Comparison of ENCODE assay signal across 8 cellular contexts in the genomic region with DNA sequence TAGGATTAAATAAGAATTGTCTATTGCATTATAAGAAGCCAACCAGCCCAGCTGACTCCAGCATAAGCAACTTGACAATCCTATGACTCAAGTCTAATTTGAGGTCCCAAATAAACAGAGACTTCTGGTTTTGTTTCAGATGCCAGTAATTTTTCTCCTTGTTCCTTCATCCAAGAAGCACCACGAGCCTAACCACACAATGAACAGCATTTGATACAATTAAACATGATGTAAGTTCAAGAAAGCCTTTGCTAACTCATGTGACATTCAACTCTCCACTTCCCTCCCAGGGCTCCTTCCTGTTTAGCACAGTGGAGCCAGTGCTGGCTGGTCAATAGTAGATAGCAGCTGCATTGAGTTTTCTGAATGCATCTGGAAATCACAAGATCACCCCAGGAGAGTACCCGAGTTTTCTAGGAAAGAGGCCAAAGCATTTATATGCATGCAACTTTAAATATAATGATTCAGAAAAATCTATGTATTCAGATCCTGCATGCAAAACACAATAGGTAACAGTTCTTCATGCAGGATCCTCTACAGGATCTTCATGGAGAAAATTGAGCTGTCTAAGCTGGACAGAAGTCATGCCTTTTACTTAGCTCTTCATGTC.
DNase-seq lines count a peak whose midpoint lies in the region; ATAC-seq lines count a peak whose summit lies in the region.

No MANE protein-coding gene starts in this region.

- no peaks in the 10 kb centered on the region for H3K9me3 Mint-ChIP-seq in dendritic cell treated with granulocyte-macrophage colony-stimulating factor and Interleukin-4, amounts not matched to agents 40 ng/mL and 50 ng/mL, for 4 days
- H3K9me3 Mint-ChIP-seq in activated T-helper 17 cell treated with anti-CD3 and anti-CD28 coated beads, Interleukin-2, amount 50 U/mL, for 72 hours, result peaks cover 8% of the 10 kb centered on the region
- peaks cover 0 to 8% (median 0%) of the 10 kb centered on the region in 5 donors for H3K9me3 Mint-ChIP-seq in CD8-positive, alpha-beta memory T cell

- DNase-seq in ELR (ENCODE audit: low read depth) (peak; percentile 29), NAMALWA (ENCODE audit: low spot score) (peak; percentile 26), non-pigmented ciliary epithelial cell (ENCODE audit: low read depth) (peak; percentile 94)
- no peak for DNase-seq in activated naive CD4-positive, alpha-beta T cell treated with anti-CD3 and anti-CD28 coated beads, Interleukin-2, amount 50 U/mL, for 16 hours
- no peak for DNase-seq in CD8-positive, alpha-beta memory T cell
- no peak for DNase-seq in activated T-cell treated with anti-CD3 and anti-CD28 coated beads, Interleukin-2, amount 50 U/mL, for 48 hours

- H3K4me1 Mint-ChIP-seq in dendritic cell treated with granulocyte-macrophage colony-stimulating factor and Interleukin-4, amounts not matched to agents 40 ng/mL and 50 ng/mL, for 4 days (ENCODE audit: low read depth), result peaks cover 26% of the 10 kb centered on the region
- H3K4me1 Mint-ChIP-seq in activated T-helper 17 cell treated with anti-CD3 and anti-CD28 coated beads, Interleukin-2, amount 50 U/mL, for 72 hours, result no peaks in the 10 kb centered on the region
- no peaks in the 10 kb centered on the region for H3K4me1 Mint-ChIP-seq in CD8-positive, alpha-beta memory T cell

- intact Hi-C loops in dendritic cell treated with granulocyte-macrophage colony-stimulating factor and Interleukin-4, amounts not matched to agents 40 ng/mL and 50 ng/mL, for 4 days (cut with micrococcal nuclease), result loop anchor here (5.0 kb wide), 1 partner anchor 66 kb away; no protein-coding TSS in a partner anchor

- no peaks in the 10 kb centered on the region for H3K4me1 ChIP-seq in CD8-positive, alpha-beta memory T cell (ENCODE audit: insufficient read depth, low read length)

- no peak overlapping the region for H3K4me3 Mint-ChIP-seq in dendritic cell treated with granulocyte-macrophage colony-stimulating factor and Interleukin-4, amounts not matched to agents 40 ng/mL and 50 ng/mL, for 4 days
- H3K4me3 Mint-ChIP-seq in activated T-helper 17 cell treated with anti-CD3 and anti-CD28 coated beads, Interleukin-2, amount 50 U/mL, for 72 hours, result no peak overlapping the region
- no peak overlapping the region for H3K4me3 Mint-ChIP-seq in CD8-positive, alpha-beta memory T cell

- H3K27me3 Mint-ChIP-seq in dendritic cell treated with granulocyte-macrophage colony-stimulating factor and Interleukin-4, amounts not matched to agents 40 ng/mL and 50 ng/mL, for 4 days, result no peaks in the 10 kb centered on the region
- H3K27me3 Mint-ChIP-seq in activated T-helper 17 cell treated with anti-CD3 and anti-CD28 coated beads, Interleukin-2, amount 50 U/mL, for 72 hours, result no peaks in the 10 kb centered on the region
- no peaks in the 10 kb centered on the region for H3K27me3 Mint-ChIP-seq in CD8-positive, alpha-beta memory T cell

- H3K4me3 ChIP-seq in CD8-positive, alpha-beta memory T cell (ENCODE audit: low read length), result no peak overlapping the region

- no peak for ATAC-seq in activated T-helper 17 cell treated with anti-CD3 and anti-CD28 coated beads, Interleukin-2, amount 50 U/mL, for 72 hours (replicated peaks)

- H3K27ac Mint-ChIP-seq in dendritic cell treated with granulocyte-macrophage colony-stimulating factor and Interleukin-4, amounts not matched to agents 40 ng/mL and 50 ng/mL, for 4 days, result peak overlapping the region; percentile 70
- H3K27ac Mint-ChIP-seq in activated T-helper 17 cell treated with anti-CD3 and anti-CD28 coated beads, Interleukin-2, amount 50 U/mL, for 72 hours, result no peak overlapping the region
- no peak overlapping the region for H3K27ac Mint-ChIP-seq in CD8-positive, alpha-beta memory T cell

- H3K9me3 ChIP-seq in CD8-positive, alpha-beta memory T cell (ENCODE audit: low read length), result no peaks in the 10 kb centered on the region

- POLR2A ChIA-PET in CD8-positive, alpha-beta memory T cell (lab: Charles Lee), result no interaction called here

- CTCF ChIA-PET in CD8-positive, alpha-beta memory T cell (lab: Charles Lee), result no interaction called here

- no peaks in the 10 kb centered on the region for H3K36me3 ChIP-seq in CD8-positive, alpha-beta memory T cell (ENCODE audit: insufficient read depth, low read length)

- no peak overlapping the region for H3K27ac ChIP-seq in CD8-positive, alpha-beta memory T cell (ENCODE audit: low read depth, low read length)

- H3K36me3 Mint-ChIP-seq in dendritic cell treated with granulocyte-macrophage colony-stimulating factor and Interleukin-4, amounts not matched to agents 40 ng/mL and 50 ng/mL, for 4 days (ENCODE audit: low read depth), result no peaks in the 10 kb centered on the region
- H3K36me3 Mint-ChIP-seq in activated T-helper 17 cell treated with anti-CD3 and anti-CD28 coated beads, Interleukin-2, amount 50 U/mL, for 72 hours (ENCODE audit: low read depth), result no peaks in the 10 kb centered on the region
- no peaks in the 10 kb centered on the region for H3K36me3 Mint-ChIP-seq in CD8-positive, alpha-beta memory T cell

- no peaks in the 10 kb centered on the region for H3K27me3 ChIP-seq in CD8-positive, alpha-beta memory T cell (ENCODE audit: insufficient read depth, low read length, poor library complexity, severe bottlenecking)

Comparison
In these comparisons a context has a peak if more than half of its experiments do, and no peak if none do; other contexts are left out.
1. DNase-seq: peak in ELR (single experiment), NAMALWA (single experiment) and non-pigmented ciliary epithelial cell (single experiment); none in activated naive CD4-positive, alpha-beta T cell treated with anti-CD3 and anti-CD28 coated beads, Interleukin-2, amount 50 U/mL, for 16 hours (single experiment), CD8-positive, alpha-beta memory T cell (0 of 5) and activated T-cell treated with anti-CD3 and anti-CD28 coated beads, Interleukin-2, amount 50 U/mL, for 48 hours (0 of 2).